8 cellular contexts compared by ENCODE assay signal in genomic region chrX:23907496-23908218, GRCh38. TPM values are rescaled to one million over a fixed set of nuclear protein-coding genes. Genes with fewer than 3 reads are reported as not detected.
DNase-seq lines count a peak whose midpoint lies in the region; ATAC-seq and TF ChIP-seq lines count a peak whose summit lies in the region.

Gene APOO, minus strand, starts transcription at chrX:23907938. Its CDS starts 236 bp downstream, at chrX:23907702.
A gene with protein sequence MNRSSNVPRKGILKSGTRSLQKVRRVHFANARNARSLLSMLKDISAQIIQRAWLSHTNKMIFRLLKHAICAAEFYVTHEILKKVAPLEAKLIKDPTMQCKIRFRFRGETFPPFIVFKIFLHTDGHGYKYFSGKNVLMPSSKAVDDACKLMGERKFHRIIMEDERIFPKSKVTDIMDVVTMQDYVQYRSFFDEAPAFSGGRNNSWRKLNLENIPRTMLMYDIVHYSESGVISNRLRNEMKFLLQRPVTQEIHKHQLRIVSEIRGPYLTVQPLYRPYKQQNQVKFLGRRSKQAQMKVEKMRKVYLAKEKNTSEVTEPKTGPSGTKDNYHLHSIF (plus strand): TSS chrX:23908006. CDS start chrX:23910303, 2,297 bp downstream.

- TF ChIP-seq CTCF in CD4-positive, alpha-beta T cell (IDR thresholded peaks at IDR 0.05), result peak; percentile 53
- TF ChIP-seq CTCF in lower lobe of right lung (IDR thresholded peaks at IDR 0.05), result peak; percentile 68

- H3K4me1 ChIP-seq in lower lobe of right lung, result peaks cover under 1% of the 10 kb centered on the region

- H3K27ac Mint-ChIP-seq in CD4-positive, alpha-beta T cell, result peak within 1 kb of the TSS; percentile 96

- peak within 1 kb of the TSS; percentile 75 for H3K27ac ChIP-seq in CD4-positive, alpha-beta T cell (ENCODE audit: low read depth, low read length)
- peak within 1 kb of the TSS; percentile 85 for H3K27ac ChIP-seq in lower lobe of right lung

- no peaks in the 10 kb centered on the region for H3K9me3 Mint-ChIP-seq in CD4-positive, alpha-beta T cell

- peak; percentile 78 to 90 (median 88) for DNase-seq in CD4-positive, alpha-beta T cell
- DNase-seq in NCI-H748 treated with DMSO at 0.1 percent for 48 hours (lab: John Stamatoyannopoulos, UW), result peak; percentile 92
- DNase-seq in activated CD4-positive, alpha-beta T cell treated with anti-CD3 and anti-CD28 coated beads, Interleukin-2, amount 50 U/mL, for 48 hours, result peak; percentile 87 to 90
- peak; percentile 82 to 92 for DNase-seq in dermis microvascular lymphatic vessel endothelial cell (ENCODE audit: low read depth in 2 of 2)
- peak; percentile 95 for DNase-seq in lower lobe of right lung
- DNase-seq in stimulated activated CD4-positive, alpha-beta T cell treated with anti-CD3 and anti-CD28 coated beads, TNF-alpha, amount 100 ng/mL, for 4 hours (ENCODE audit: low read depth in 3 of 3), result peak; percentile 70 to 81 (median 78)

- H3K9me3 ChIP-seq in CD4-positive, alpha-beta T cell (ENCODE audit: control insufficient read depth, low read length), result no peaks in the 10 kb centered on the region
- H3K9me3 ChIP-seq in lower lobe of right lung, result no peaks in the 10 kb centered on the region

- intact Hi-C loops in CD4-positive, alpha-beta T cell (cut with DNase I, micrococcal nuclease), result loop anchor here (1.0 to 10.0 kb wide), 10 partner anchors 24 to 335 kb away; partner anchors contain the start of genes EIF2S3 (in 1 of the 2) and SAT1 (in 1 of the 2)
- intact Hi-C loops in lower lobe of right lung (cut with DNase I), result loop anchor here (10.0 kb wide), 1 partner anchor 123 kb away; the partner anchor contains the start of gene SAT1

- CTCF ChIA-PET in CD4-positive, alpha-beta T cell (lab: Charles Lee), result interaction anchor here (0.6 to 2.6 kb wide), 14 partner anchors 19 to 241 kb away, joined by 3 to 43 read pairs (median 3); partner anchors contain the start of genes ACOT9, EIF2S3, KLHL15 and PRDX4

- H3K4me1 Mint-ChIP-seq in CD4-positive, alpha-beta T cell (ENCODE audit: low read depth), result peaks cover 15% of the 10 kb centered on the region

- ATAC-seq in CD4-positive, alpha-beta T cell (ENCODE audit: poor library complexity), result peak; percentile 92
- peak; percentile 94 for ATAC-seq in GM19397 (IDR thresholded peaks at IDR 0.05; ENCODE audit: unreplicated experiment)
- ATAC-seq in HG03565 (IDR thresholded peaks at IDR 0.05; ENCODE audit: unreplicated experiment), result peak; percentile 90
- ATAC-seq in lower lobe of right lung, result peak; percentile 98 to 99

- H3K4me3 ChIP-seq in lower lobe of right lung, result peak within 1 kb of the TSS; percentile 61

- H3K36me3 ChIP-seq in lower lobe of right lung, result no peaks in the 10 kb centered on the region

- POLR2A ChIA-PET in CD4-positive, alpha-beta T cell (lab: Charles Lee), result interaction anchor here (0.6 to 4.3 kb wide), 11 partner anchors 11 to 243 kb away, joined by 3 to 60 read pairs (median 5); partner anchors contain the start of genes EIF2S3, KLHL15, PRDX4 and SAT1

- H3K27me3 Mint-ChIP-seq in CD4-positive, alpha-beta T cell, result no peaks in the 10 kb centered on the region

- H3K36me3 Mint-ChIP-seq in CD4-positive, alpha-beta T cell (ENCODE audit: low read depth), result no peaks in the 10 kb centered on the region

- H3K27me3 ChIP-seq in CD4-positive, alpha-beta T cell (ENCODE audit: control insufficient read depth, insufficient read depth, low read length), result no peaks in the 10 kb centered on the region
- H3K27me3 ChIP-seq in lower lobe of right lung (ENCODE audit: low read depth), result no peaks in the 10 kb centered on the region

- H3K4me3 Mint-ChIP-seq in CD4-positive, alpha-beta T cell, result peak within 1 kb of the TSS; percentile 92

RNA-seq across cellular contexts. Expression of gene APOO, which starts in this region (rescaled TPM):
- 1 to 10 TPM; 3.3 to 4.9 TPM for total RNA-seq in CD4-positive, alpha-beta T cell
- 5.6 and 5.9 TPM in 2 replicates for total RNA-seq in dermis microvascular lymphatic vessel endothelial cell
- 15.9 TPM for total RNA-seq in lower lobe of right lung

RNA-seq across cellular contexts. Expression of the second gene that starts in this region (rescaled TPM):
- not detected for total RNA-seq in CD4-positive, alpha-beta T cell
- total RNA-seq in dermis microvascular lymphatic vessel endothelial cell, result not detected in 2 replicates
- total RNA-seq in lower lobe of right lung, result 0.27 TPM

Comparison
In these comparisons a context has a peak if more than half of its experiments do, and no peak if none do; other contexts are left out.
1. Peak in every context shown above with its lines: DNase-seq, ATAC-seq, H3K4me3 ChIP-seq and H3K27ac ChIP-seq.